8 cellular contexts compared by ENCODE assay signal in the genomic region with DNA sequence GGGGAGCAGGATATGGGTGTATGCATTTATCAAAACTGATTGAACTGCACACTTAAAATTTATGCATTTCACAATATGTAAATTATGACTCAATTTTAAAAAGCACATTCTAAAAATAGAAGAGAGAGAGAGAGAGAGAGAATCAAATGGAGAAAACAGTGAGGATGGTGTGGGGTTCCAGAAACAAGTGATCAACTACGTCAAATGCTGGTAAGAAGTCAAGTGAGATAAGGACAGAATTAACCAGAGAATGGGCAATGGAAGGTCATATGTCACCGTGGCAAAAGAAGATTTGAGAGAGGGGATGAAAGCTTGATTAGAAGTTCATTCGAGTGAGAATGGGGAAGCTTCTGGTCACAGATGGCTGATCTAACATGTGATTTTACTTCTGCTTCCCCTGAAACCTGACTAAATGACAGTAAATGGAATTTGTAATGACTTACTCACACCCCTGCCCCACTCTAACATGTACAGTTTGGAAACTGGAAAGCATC.
DNase-seq lines count a peak whose midpoint lies in the region; ATAC-seq lines count a peak whose summit lies in the region.

No MANE protein-coding gene starts in this region.

- no peak for DNase-seq in activated T-cell treated with anti-CD3 and anti-CD28 coated beads, Interleukin-2, amount 50 U/mL, for 4 hours
- DNase-seq in activated T-cell treated with anti-CD3 and anti-CD28 coated beads for 4 hours: no peak
- peak; percentile 42 to 56 for DNase-seq in activated T-cell treated with anti-CD3 and anti-CD28 coated beads, Interleukin-2, amount 50 U/mL, for 72 hours
- no peak for DNase-seq in sciatic nerve (ENCODE audit: low spot score)
- no peak for DNase-seq in NCI-H524 treated with DMSO at 0.1 percent for 48 hours (lab: John Stamatoyannopoulos, UW)
- DNase-seq in NCI-H1417 treated with DMSO at 0.1 percent for 48 hours (lab: John Stamatoyannopoulos, UW): no peak
- DNase-seq in NCI-H1105 treated with DMSO at 0.1 percent for 48 hours (lab: John Stamatoyannopoulos, UW): no peak

- no peaks in the 10 kb centered on the region for H3K27me3 Mint-ChIP-seq in activated T-cell treated with anti-CD3 and anti-CD28 coated beads, Interleukin-2, amount 50 U/mL, for 4 hours (ENCODE audit: low read depth)
- no peaks in the 10 kb centered on the region for H3K27me3 Mint-ChIP-seq in activated T-cell treated with anti-CD3 and anti-CD28 coated beads, Interleukin-2, amount 50 U/mL, for 72 hours (ENCODE audit: low read depth)

- peaks cover 21% of the 10 kb centered on the region for H3K9me3 Mint-ChIP-seq in activated T-cell treated with anti-CD3 and anti-CD28 coated beads, Interleukin-2, amount 50 U/mL, for 4 hours
- peaks cover 0 to 6% of the 10 kb centered on the region in 2 donors for H3K9me3 Mint-ChIP-seq in activated T-cell treated with anti-CD3 and anti-CD28 coated beads, Interleukin-2, amount 50 U/mL, for 72 hours

- H3K36me3 Mint-ChIP-seq in activated T-cell treated with anti-CD3 and anti-CD28 coated beads, Interleukin-2, amount 50 U/mL, for 4 hours (ENCODE audit: insufficient read depth): peaks cover 17% of the 10 kb centered on the region
- H3K36me3 Mint-ChIP-seq in activated T-cell treated with anti-CD3 and anti-CD28 coated beads, Interleukin-2, amount 50 U/mL, for 72 hours (ENCODE audit: insufficient read depth in 2 of 2): peaks cover 26 to 31% of the 10 kb centered on the region in 2 donors

- peaks cover 76% of the 10 kb centered on the region for H3K4me1 Mint-ChIP-seq in activated T-cell treated with anti-CD3 and anti-CD28 coated beads, Interleukin-2, amount 50 U/mL, for 4 hours (ENCODE audit: low read depth)
- peaks cover 82% of the 10 kb centered on the region for H3K4me1 Mint-ChIP-seq in activated T-cell treated with anti-CD3 and anti-CD28 coated beads, Interleukin-2, amount 50 U/mL, for 72 hours (ENCODE audit: low read depth)

- H3K27ac Mint-ChIP-seq in activated T-cell treated with anti-CD3 and anti-CD28 coated beads, Interleukin-2, amount 50 U/mL, for 72 hours: peak overlapping the region; percentile 98

- intact Hi-C loops in sciatic nerve (cut with DNase I): no loop called here

- peak; percentile 82 to 89 for ATAC-seq in activated T-cell treated with anti-CD3 and anti-CD28 coated beads, Interleukin-2, amount 50 U/mL, for 4 hours
- ATAC-seq in HG03095 (IDR thresholded peaks at IDR 0.05; ENCODE audit: unreplicated experiment) (peak; percentile 77), sciatic nerve (peak; percentile 55)
- ATAC-seq in activated T-cell treated with anti-CD3 and anti-CD28 coated beads, Interleukin-2, amount 50 U/mL, for 72 hours (replicated peaks in 1 of 2): peak; percentile 78 to 82

- H3K4me3 Mint-ChIP-seq in activated T-cell treated with anti-CD3 and anti-CD28 coated beads, Interleukin-2, amount 50 U/mL, for 4 hours: peak overlapping the region; percentile 35
- H3K4me3 Mint-ChIP-seq in activated T-cell treated with anti-CD3 and anti-CD28 coated beads, Interleukin-2, amount 50 U/mL, for 72 hours: peak overlapping the region; percentile 51 to 65

Comparison
In these comparisons a context has a peak if more than half of its experiments do, and no peak if none do; other contexts are left out.
1. DNase-seq: peak in activated T-cell treated with anti-CD3 and anti-CD28 coated beads, Interleukin-2, amount 50 U/mL, for 72 hours (2 of 2); none in activated T-cell treated with anti-CD3 and anti-CD28 coated beads, Interleukin-2, amount 50 U/mL, for 4 hours (single experiment), activated T-cell treated with anti-CD3 and anti-CD28 coated beads for 4 hours (single experiment), sciatic nerve (single experiment), NCI-H524 treated with DMSO at 0.1 percent for 48 hours (single experiment), NCI-H1417 treated with DMSO at 0.1 percent for 48 hours (single experiment) and NCI-H1105 treated with DMSO at 0.1 percent for 48 hours (single experiment).
2. Peak in every context shown above with its lines, with median percentiles within 50 percentile points of each other: ATAC-seq.